In the genomic region with DNA sequence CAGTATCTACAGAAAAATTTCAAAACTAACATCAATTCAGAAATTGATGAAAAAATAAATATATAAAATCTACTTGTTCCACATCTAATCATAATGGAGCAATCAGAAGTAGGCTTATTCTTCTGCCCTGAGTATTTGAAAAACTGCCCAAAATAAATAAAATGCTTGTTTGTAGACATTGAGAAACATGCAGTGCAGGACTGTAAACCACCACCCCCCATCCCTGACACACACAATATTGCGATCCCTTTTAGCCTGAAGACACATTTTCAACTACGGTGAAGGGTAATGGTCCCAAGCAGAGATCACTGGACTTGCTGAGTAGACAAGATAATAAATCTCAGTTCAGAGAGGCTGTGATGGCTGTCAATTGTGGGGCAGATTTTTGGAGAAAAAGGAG, we compare ENCODE assay signal across 24 cellular contexts.
DNase-seq lines count a peak whose midpoint lies in the region; FAIRE-seq lines count a peak whose summit lies in the region.
"Had no signal": no experiment of that assay in that cellular context is flagged by ENCODE, and none has a peak within 500 bp of the region (broad histone marks: within the 10 kb centered on the region; RNA-seq: fewer than 3 reads in every experiment).

No MANE protein-coding gene starts in this region.

- peak; percentile 4 for FAIRE-seq in endometrium (lab: Jason Lieb, UNC)
- FAIRE-seq: A549, D721Med had no signal

- no peak for DNase-seq in AG20443 (ENCODE audit: low spot score)
- DNase-seq: 8988T; ACHN; AML-193; BE2C; C1 segment of cervical spinal cord; Caco-2; Calu3; CD4-positive, alpha-beta memory T cell; CD4-positive, alpha-beta T cell; CD4-positive, CD25-positive, alpha-beta regulatory T cell; CD8-positive, alpha-beta memory T cell; CD8-positive, alpha-beta T cell; COR-L47; DMS 273 treated with DMSO at 0.1 percent for 48 hours; DMS153; DMS53; DMS79; DMS79 treated with DMSO at 0.1 percent for 48 hours; DND-41; EL had no signal
